In the genomic region with DNA sequence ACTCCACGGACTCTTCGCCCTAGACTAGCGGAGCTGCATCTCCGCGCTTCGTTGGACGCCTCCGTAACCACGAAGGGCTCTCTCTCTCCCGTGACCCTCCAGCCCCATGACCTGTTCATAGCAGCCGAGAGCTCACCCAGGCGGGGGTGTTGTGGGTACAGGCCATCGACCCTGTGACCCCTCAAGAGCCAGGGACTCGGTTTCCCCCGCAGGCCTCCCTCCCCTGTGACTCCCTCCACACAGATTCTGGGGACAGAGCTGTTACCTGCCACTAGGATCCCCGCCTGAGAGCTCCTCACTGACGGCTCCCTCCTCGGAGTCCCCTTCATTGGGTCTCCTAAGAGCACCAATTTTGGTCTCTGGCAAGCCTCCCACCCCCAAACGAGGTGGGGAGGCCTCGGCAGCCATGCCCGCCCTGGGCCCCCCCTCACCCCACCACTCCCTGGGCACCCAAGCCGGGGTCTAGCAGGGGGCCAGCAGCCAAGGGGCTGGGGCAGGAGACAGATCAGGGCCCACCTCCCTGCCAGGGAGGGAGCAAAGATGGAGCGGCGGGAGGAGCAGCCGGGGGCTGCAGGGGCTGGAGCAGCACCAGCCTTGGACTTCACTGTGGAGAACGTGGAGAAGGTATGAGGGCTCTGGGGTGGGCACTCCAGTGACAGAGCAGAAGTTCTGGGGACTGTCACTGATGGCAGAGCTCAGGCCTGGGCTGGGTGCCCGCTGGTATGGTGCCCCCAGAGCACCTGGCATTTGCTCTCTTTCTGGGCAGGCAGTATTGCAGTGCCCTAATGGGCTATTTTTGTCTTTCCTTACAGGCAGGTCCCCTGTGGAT, we compare ENCODE assay signal across 9 cellular contexts. TPM values are rescaled to one million over a fixed set of nuclear protein-coding genes. Genes with fewer than 3 reads are reported as not detected.
DNase-seq lines count a peak whose midpoint lies in the region; ATAC-seq and TF ChIP-seq lines count a peak whose summit lies in the region.
"Had no signal": no experiment of that assay in that cellular context is flagged by ENCODE, and none has a peak within 500 bp of the region (broad histone marks: within the 10 kb centered on the region; RNA-seq: fewer than 3 reads in every experiment).

No MANE protein-coding gene starts in this region.

- H3K4me3 ChIP-seq in right cardiac atrium (ENCODE audit: low read length) (peak overlapping the region; percentile 57), spleen (peak overlapping the region; percentile 62 to 83 (median 70))

- H3K4me1 ChIP-seq in right cardiac atrium (ENCODE audit: control insufficient read depth, insufficient read depth, low read length) (no peaks in the 10 kb centered on the region), spleen (peaks cover 20 to 51% (median 38%) of the 10 kb centered on the region in 6 donors)

- no peak for ATAC-seq in CD4-positive, alpha-beta T cell (ENCODE audit: poor library complexity)
- ATAC-seq in HG02943 (IDR thresholded peaks at IDR 0.05; ENCODE audit: low read depth, unreplicated experiment) (peak; percentile 3), right cardiac atrium (peak in 1 of 2 donors; percentile 0), GM21576 (IDR thresholded peaks at IDR 0.05; ENCODE audit: unreplicated experiment) (no peak), HG03469 (IDR thresholded peaks at IDR 0.05; ENCODE audit: unreplicated experiment) (no peak)

- no peak for TF ChIP-seq POLR2A in spleen (IDR thresholded peaks at IDR 0.05)

- 4% methylated on average over 27 of the region's 27 CpGs for WGBS in right cardiac atrium
- 4 to 20% (median 10%) methylated on average over 20 to 27 of the region's 27 CpGs for WGBS in spleen, 5 donors

- peaks cover 15% of the 10 kb centered on the region for H3K36me3 Mint-ChIP-seq in CD4-positive, alpha-beta T cell (ENCODE audit: low read depth)
- H3K36me3 Mint-ChIP-seq in activated naive CD4-positive, alpha-beta T cell treated with anti-CD3 and anti-CD28 coated beads, Interleukin-2, amount 50 U/mL, for 24 hours = peaks cover 14% of the 10 kb centered on the region

- peak overlapping the region; percentile 94 for H3K27ac ChIP-seq in CD4-positive, alpha-beta T cell (ENCODE audit: low read depth, low read length)
- peak overlapping the region; percentile 65 for H3K27ac ChIP-seq in right cardiac atrium (ENCODE audit: low read length)
- H3K27ac ChIP-seq in spleen = peak overlapping the region; percentile 90 to 99 (median 96)

- POLR2A ChIA-PET in CD4-positive, alpha-beta T cell (lab: Charles Lee) = interaction anchor here (0.8 to 1.7 kb wide), 4 partner anchors 22 to 297 kb away, joined by 3 to 7 read pairs (median 6); partner anchors contain the start of genes ATP6V0B, B4GALT2, DPH2 and KDM4A

- H3K27me3 Mint-ChIP-seq in CD4-positive, alpha-beta T cell = no peaks in the 10 kb centered on the region
- no peaks in the 10 kb centered on the region for H3K27me3 Mint-ChIP-seq in activated naive CD4-positive, alpha-beta T cell treated with anti-CD3 and anti-CD28 coated beads, Interleukin-2, amount 50 U/mL, for 24 hours

- DNase-seq in CD4-positive, alpha-beta T cell = peak in 1 of 10 experiments; percentile 6
- DNase-seq in right cardiac atrium = peak in 1 of 3 donors; percentile 61
- peak; percentile 87 for DNase-seq in spleen
- no peak for DNase-seq in stimulated activated CD4-positive, alpha-beta T cell treated with anti-CD3 and anti-CD28 coated beads, Interleukin-4, amount 100 ng/mL, for 1 hour

- intact Hi-C loops in CD4-positive, alpha-beta T cell (cut with DNase I, micrococcal nuclease) = loop anchor here (2.0 to 10.0 kb wide), 7 partner anchors 185 to 1132 kb away; partner anchors contain the start of genes DMAP1 (in 1 of the 2), ELOVL1 (in 1 of the 2), ERMAP (in 1 of the 2) and HYI (in 1 of the 2)
- intact Hi-C loops in right cardiac atrium (cut with DNase I) (no loop called here), spleen (cut with DNase I; ENCODE audit: low total_unique reads) (no loop called here)

- peaks cover 0 to 25% (median 9%) of the 10 kb centered on the region in 6 donors for H3K36me3 ChIP-seq in spleen

- peak overlapping the region; percentile 91 for H3K4me3 Mint-ChIP-seq in CD4-positive, alpha-beta T cell
- H3K4me3 Mint-ChIP-seq in activated naive CD4-positive, alpha-beta T cell treated with anti-CD3 and anti-CD28 coated beads, Interleukin-2, amount 50 U/mL, for 24 hours = peak overlapping the region; percentile 98

- CTCF ChIA-PET in CD4-positive, alpha-beta T cell (lab: Charles Lee) = interaction anchor here (1.1 to 2.2 kb wide), 3 partner anchors 13 to 28 kb away, joined by 4 to 24 read pairs (median 6); partner anchors contain the start of genes ARTN, ATP6V0B and DPH2

- peaks cover 64% of the 10 kb centered on the region for H3K4me1 Mint-ChIP-seq in CD4-positive, alpha-beta T cell (ENCODE audit: low read depth)
- H3K4me1 Mint-ChIP-seq in activated naive CD4-positive, alpha-beta T cell treated with anti-CD3 and anti-CD28 coated beads, Interleukin-2, amount 50 U/mL, for 24 hours = peaks cover 63% of the 10 kb centered on the region

- no peaks in the 10 kb centered on the region for H3K9me3 Mint-ChIP-seq in CD4-positive, alpha-beta T cell
- H3K9me3 Mint-ChIP-seq in activated naive CD4-positive, alpha-beta T cell treated with anti-CD3 and anti-CD28 coated beads, Interleukin-2, amount 50 U/mL, for 24 hours = no peaks in the 10 kb centered on the region

- H3K9me3 ChIP-seq in CD4-positive, alpha-beta T cell (ENCODE audit: control insufficient read depth, low read length) = no peaks in the 10 kb centered on the region
- H3K9me3 ChIP-seq in right cardiac atrium (ENCODE audit: control insufficient read depth, low read length) (no peaks in the 10 kb centered on the region), spleen (no peaks in the 10 kb centered on the region)

- H3K27ac Mint-ChIP-seq in CD4-positive, alpha-beta T cell = peak overlapping the region; percentile 91
- H3K27ac Mint-ChIP-seq in activated naive CD4-positive, alpha-beta T cell treated with anti-CD3 and anti-CD28 coated beads, Interleukin-2, amount 50 U/mL, for 24 hours = peak overlapping the region; percentile 95

- no peaks in the 10 kb centered on the region for H3K27me3 ChIP-seq in CD4-positive, alpha-beta T cell (ENCODE audit: control insufficient read depth, insufficient read depth, low read length)
- no peaks in the 10 kb centered on the region for H3K27me3 ChIP-seq in right cardiac atrium (ENCODE audit: control insufficient read depth, insufficient read depth)
- no peaks in the 10 kb centered on the region for H3K27me3 ChIP-seq in spleen (replicated peaks in 1 of 7)

- TF ChIP-seq CTCF in CD4-positive, alpha-beta T cell (IDR thresholded peaks at IDR 0.05) = no peak
- no peak for TF ChIP-seq CTCF in spleen (IDR thresholded peaks at IDR 0.05 in 8 of 11, conservative IDR thresholded peaks at IDR 0.05 in 3 of 11)

RNA-seq across cellular contexts. Expression of gene IPO13, which starts 0.5 kb away (rescaled TPM):
- 1 to 10 TPM; 6.3 to 7.4 TPM for total RNA-seq in CD4-positive, alpha-beta T cell
- total RNA-seq in right cardiac atrium = 10 to 100 TPM; 25.5 to 31.2 (median 29.2) TPM
- 18.6 TPM for polyA plus RNA-seq in right cardiac atrium
- 10 to 100 TPM; 18.2 to 27.4 (median 22.6) TPM for total RNA-seq in spleen
- 10 to 100 TPM; 10.5 to 19.4 (median 16.4) TPM for polyA plus RNA-seq in spleen

RNA-seq across cellular contexts. Expression of gene ARTN, which starts 13.7 kb away (rescaled TPM):
- 1 to 10 TPM in 1 of 2 experiments, under 1 TPM in 1; 0.55 to 1.3 TPM for total RNA-seq in CD4-positive, alpha-beta T cell
- 1 to 10 TPM in 1 of 4 donors, under 1 TPM in 3; 0.40 to 1.3 (median 0.52) TPM for total RNA-seq in right cardiac atrium
- 0.34 TPM for polyA plus RNA-seq in right cardiac atrium
- total RNA-seq in spleen = 1 to 10 TPM in 1 of 7 donors, under 1 TPM in 2, not detected in 4; 0.63 to 2.1 (median 0.81) TPM
- polyA plus RNA-seq in spleen = 1 to 10 TPM in 1 of 3 donors, under 1 TPM in 2; 0.35 to 1.2 (median 0.52) TPM
- total RNA-seq: pulmonary artery endothelial cell had no signal

RNA-seq across cellular contexts. Expression of gene DPH2, which starts 22.5 kb away (rescaled TPM):
- 10 to 100 TPM; 10.3 to 12.0 TPM for total RNA-seq in CD4-positive, alpha-beta T cell
- 10 to 100 TPM; 14.2 to 19.0 (median 15.4) TPM for total RNA-seq in right cardiac atrium
- polyA plus RNA-seq in right cardiac atrium = 10.7 TPM
- total RNA-seq in spleen = 10 to 100 TPM; 22.9 to 36.5 (median 26.1) TPM
- polyA plus RNA-seq in spleen = 10 to 100 TPM; 15.7 to 24.6 (median 17.6) TPM

RNA-seq across cellular contexts. Expression of gene ATP6V0B, which starts 27.5 kb away (rescaled TPM):
- total RNA-seq in CD4-positive, alpha-beta T cell = 10 to 100 TPM; 42.9 to 47.0 TPM
- 100 to 1,000 TPM in 2 of 4 donors, 10 to 100 TPM in 2; 76.9 to 118 (median 99.2) TPM for total RNA-seq in right cardiac atrium
- polyA plus RNA-seq in right cardiac atrium = 111 TPM
- total RNA-seq in spleen = 100 to 1,000 TPM; 124 to 219 (median 133) TPM
- polyA plus RNA-seq in spleen = 100 to 1,000 TPM; 176 to 205 (median 177) TPM

RNA-seq across cellular contexts. Expression of gene B4GALT2, which starts 31.7 kb away (rescaled TPM):
- under 1 TPM; 0.22 to 0.34 TPM for total RNA-seq in CD4-positive, alpha-beta T cell
- total RNA-seq in right cardiac atrium = 10 to 100 TPM; 30.5 to 39.1 (median 34.5) TPM
- polyA plus RNA-seq in right cardiac atrium = 29.3 TPM
- total RNA-seq in spleen = 10 to 100 TPM; 11.4 to 23.3 (median 13.2) TPM
- polyA plus RNA-seq in spleen = 10 to 100 TPM in 1 of 3 donors, 1 to 10 TPM in 2; 7.0 to 13.7 (median 7.7) TPM

Comparison
In these comparisons a context has a peak if more than half of its experiments do, and no peak if none do; other contexts are left out.
1. intact Hi-C loops: an anchor here in CD4-positive, alpha-beta T cell (2.0 to 10.0 kb wide); none called in right cardiac atrium and spleen.